ENCODE assay signal across 19 cellular contexts in the genomic region with DNA sequence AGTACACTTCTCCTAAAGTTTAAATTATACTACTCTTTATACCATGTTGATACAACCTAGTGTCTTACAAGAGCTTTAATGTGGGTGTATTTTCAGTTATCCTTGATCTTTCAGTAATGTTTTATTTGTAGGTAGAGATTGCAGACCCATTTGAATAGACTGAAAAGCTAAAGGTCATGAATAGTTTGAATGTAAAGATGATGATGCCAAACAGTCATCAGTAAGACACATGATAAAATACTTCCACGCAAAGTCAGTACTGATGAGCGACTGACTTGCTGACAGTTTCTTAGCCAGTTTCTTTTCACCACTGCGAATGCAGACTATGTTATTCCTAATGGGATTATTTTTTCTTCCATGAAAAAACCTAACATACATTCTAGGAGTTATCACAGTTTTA.
"Had no signal": no experiment of that assay in that cellular context is flagged by ENCODE, and none has a peak within 500 bp of the region (broad histone marks: within the 10 kb centered on the region; RNA-seq: fewer than 3 reads in every experiment).

No MANE protein-coding gene starts in this region.

- H3K27ac Mint-ChIP-seq: nephron progenitor cell had no signal

- H3K9me3 Mint-ChIP-seq: nephron progenitor cell had no signal

- H3K27ac ChIP-seq: cardiac muscle cell, prostate gland, skin epidermis, transverse colon, vagina had no signal

- H3K36me3 ChIP-seq: prostate gland had no signal

- H3K4me3 ChIP-seq: cardiac muscle cell, prostate gland, skin epidermis, transverse colon, vagina had no signal

- H3K27me3 ChIP-seq: cardiac muscle cell, transverse colon, vagina had no signal

- ATAC-seq: left ventricle myocardium superior, right cardiac atrium had no signal

- H3K4me1 ChIP-seq: prostate gland had no signal

- H3K9me2 ChIP-seq: SK-N-SH had no signal

- DNase-seq: activated CD4-positive, alpha-beta T cell treated with anti-CD3 and anti-CD28 coated beads, Interleukin-2, amount 50 U/mL, for 48 hours; activated naive CD4-positive, alpha-beta T cell treated with Interleukin-2 at 50 U/mL for 16 hours; foreskin fibroblast; glutamatergic neuron; kidney glomerular epithelial cell; left ventricle myocardium superior; mesenchymal stem cell; nephron progenitor cell; occipital lobe; right cardiac atrium; SK-N-SH; stimulated activated CD4-positive, alpha-beta T cell treated with anti-CD3 and anti-CD28 coated beads, Interleukin-15, amount 100 ng/mL, for 24 hours; stimulated activated CD4-positive, alpha-beta T cell treated with anti-CD3 and anti-CD28 coated beads, Interleukin-4, amount 100 ng/mL, for 1 hour; stimulated activated naive CD4-positive, alpha-beta T cell; transverse colon had no signal

- H3K4me2 ChIP-seq: SK-N-SH had no signal

- H3K9me3 ChIP-seq: prostate gland, SK-N-SH, transverse colon, vagina had no signal

- H3K4me3 Mint-ChIP-seq: nephron progenitor cell had no signal
